In genomic region chr3:138594150-138594934, GRCh38 we compare ENCODE assay signal across 1 cellular context.
A peak's percentile ranks its signal among the peaks of the same experiment; 100 is the strongest.
TF ChIP-seq lines count a peak whose summit lies in the region.

TSS of gene CEP70 (minus strand) at chr3:138594260. CDS start at chr3:138572927, 21,333 bp downstream.

TF ChIP-seq in WTC11, 78 proteins besides CTCF, POLR2A, EP300 and RAD21 (continued from another document and continues in another):
- TF ChIP-seq, protein P1, sequence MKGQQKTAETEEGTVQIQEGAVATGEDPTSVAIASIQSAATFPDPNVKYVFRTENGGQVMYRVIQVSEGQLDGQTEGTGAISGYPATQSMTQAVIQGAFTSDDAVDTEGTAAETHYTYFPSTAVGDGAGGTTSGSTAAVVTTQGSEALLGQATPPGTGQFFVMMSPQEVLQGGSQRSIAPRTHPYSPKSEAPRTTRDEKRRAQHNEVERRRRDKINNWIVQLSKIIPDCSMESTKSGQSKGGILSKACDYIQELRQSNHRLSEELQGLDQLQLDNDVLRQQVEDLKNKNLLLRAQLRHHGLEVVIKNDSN (CRISPR knock-in tag; IDR thresholded peaks at IDR 0.05): no peak
- TF ChIP-seq TP53 (CRISPR knock-in tag; IDR thresholded peaks at IDR 0.05): no peak
- TF ChIP-seq, protein P2, sequence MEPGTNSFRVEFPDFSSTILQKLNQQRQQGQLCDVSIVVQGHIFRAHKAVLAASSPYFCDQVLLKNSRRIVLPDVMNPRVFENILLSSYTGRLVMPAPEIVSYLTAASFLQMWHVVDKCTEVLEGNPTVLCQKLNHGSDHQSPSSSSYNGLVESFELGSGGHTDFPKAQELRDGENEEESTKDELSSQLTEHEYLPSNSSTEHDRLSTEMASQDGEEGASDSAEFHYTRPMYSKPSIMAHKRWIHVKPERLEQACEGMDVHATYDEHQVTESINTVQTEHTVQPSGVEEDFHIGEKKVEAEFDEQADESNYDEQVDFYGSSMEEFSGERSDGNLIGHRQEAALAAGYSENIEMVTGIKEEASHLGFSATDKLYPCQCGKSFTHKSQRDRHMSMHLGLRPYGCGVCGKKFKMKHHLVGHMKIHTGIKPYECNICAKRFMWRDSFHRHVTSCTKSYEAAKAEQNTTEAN (CRISPR knock-in tag; IDR thresholded peaks at IDR 0.05): no peak
- TF ChIP-seq, protein P3, sequence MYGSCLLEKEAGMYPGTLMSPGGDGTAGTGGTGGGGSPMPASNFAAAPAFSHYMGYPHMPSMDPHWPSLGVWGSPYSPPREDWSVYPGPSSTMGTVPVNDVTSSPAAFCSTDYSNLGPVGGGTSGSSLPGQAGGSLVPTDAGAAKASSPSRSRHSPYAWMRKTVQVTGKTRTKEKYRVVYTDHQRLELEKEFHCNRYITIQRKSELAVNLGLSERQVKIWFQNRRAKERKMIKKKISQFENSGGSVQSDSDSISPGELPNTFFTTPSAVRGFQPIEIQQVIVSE (CRISPR knock-in tag; IDR thresholded peaks at IDR 0.05; ENCODE audit: borderline replicate concordance): no peak
- TF ChIP-seq ZNF425 (CRISPR knock-in tag; conservative IDR thresholded peaks at IDR 0.05): no peak
- TF ChIP-seq, protein P4, sequence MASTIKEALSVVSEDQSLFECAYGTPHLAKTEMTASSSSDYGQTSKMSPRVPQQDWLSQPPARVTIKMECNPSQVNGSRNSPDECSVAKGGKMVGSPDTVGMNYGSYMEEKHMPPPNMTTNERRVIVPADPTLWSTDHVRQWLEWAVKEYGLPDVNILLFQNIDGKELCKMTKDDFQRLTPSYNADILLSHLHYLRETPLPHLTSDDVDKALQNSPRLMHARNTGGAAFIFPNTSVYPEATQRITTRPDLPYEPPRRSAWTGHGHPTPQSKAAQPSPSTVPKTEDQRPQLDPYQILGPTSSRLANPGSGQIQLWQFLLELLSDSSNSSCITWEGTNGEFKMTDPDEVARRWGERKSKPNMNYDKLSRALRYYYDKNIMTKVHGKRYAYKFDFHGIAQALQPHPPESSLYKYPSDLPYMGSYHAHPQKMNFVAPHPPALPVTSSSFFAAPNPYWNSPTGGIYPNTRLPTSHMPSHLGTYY (CRISPR knock-in tag; IDR thresholded peaks at IDR 0.05): no peak
- no peak for TF ChIP-seq TEAD4 (CRISPR knock-in tag; IDR thresholded peaks at IDR 0.05)
- no peak for TF ChIP-seq IRF2 (CRISPR knock-in tag; IDR thresholded peaks at IDR 0.05; ENCODE audit: borderline replicate concordance, low read depth)
- TF ChIP-seq FOXK1 (CRISPR knock-in tag; IDR thresholded peaks at IDR 0.05): peak; percentile 54
- TF ChIP-seq ZNF317 (CRISPR knock-in tag; IDR thresholded peaks at IDR 0.05; ENCODE audit: borderline replicate concordance, low read depth): no peak
- no peak for TF ChIP-seq NR1H2 (CRISPR knock-in tag; IDR thresholded peaks at IDR 0.05)
- TF ChIP-seq TCF7 (CRISPR knock-in tag; IDR thresholded peaks at IDR 0.05; ENCODE audit: low read depth): no peak
- no peak for TF ChIP-seq ZNF263 (CRISPR knock-in tag; IDR thresholded peaks at IDR 0.05; ENCODE audit: low read depth)
- no peak for TF ChIP-seq AR (CRISPR knock-in tag; IDR thresholded peaks at IDR 0.05)
- TF ChIP-seq, protein P5, sequence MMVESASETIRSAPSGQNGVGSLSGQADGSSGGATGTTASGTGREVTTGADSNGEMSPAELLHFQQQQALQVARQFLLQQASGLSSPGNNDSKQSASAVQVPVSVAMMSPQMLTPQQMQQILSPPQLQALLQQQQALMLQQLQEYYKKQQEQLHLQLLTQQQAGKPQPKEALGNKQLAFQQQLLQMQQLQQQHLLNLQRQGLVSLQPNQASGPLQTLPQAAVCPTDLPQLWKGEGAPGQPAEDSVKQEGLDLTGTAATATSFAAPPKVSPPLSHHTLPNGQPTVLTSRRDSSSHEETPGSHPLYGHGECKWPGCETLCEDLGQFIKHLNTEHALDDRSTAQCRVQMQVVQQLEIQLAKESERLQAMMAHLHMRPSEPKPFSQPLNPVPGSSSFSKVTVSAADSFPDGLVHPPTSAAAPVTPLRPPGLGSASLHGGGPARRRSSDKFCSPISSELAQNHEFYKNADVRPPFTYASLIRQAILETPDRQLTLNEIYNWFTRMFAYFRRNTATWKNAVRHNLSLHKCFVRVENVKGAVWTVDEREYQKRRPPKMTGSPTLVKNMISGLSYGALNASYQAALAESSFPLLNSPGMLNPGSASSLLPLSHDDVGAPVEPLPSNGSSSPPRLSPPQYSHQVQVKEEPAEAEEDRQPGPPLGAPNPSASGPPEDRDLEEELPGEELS (CRISPR knock-in tag; IDR thresholded peaks at IDR 0.05): peak; percentile 94; the same call in 1 of the 2 replicates
- no peak for TF ChIP-seq MXD4 (CRISPR knock-in tag; IDR thresholded peaks at IDR 0.05; ENCODE audit: borderline replicate concordance)
- TF ChIP-seq, protein P6, sequence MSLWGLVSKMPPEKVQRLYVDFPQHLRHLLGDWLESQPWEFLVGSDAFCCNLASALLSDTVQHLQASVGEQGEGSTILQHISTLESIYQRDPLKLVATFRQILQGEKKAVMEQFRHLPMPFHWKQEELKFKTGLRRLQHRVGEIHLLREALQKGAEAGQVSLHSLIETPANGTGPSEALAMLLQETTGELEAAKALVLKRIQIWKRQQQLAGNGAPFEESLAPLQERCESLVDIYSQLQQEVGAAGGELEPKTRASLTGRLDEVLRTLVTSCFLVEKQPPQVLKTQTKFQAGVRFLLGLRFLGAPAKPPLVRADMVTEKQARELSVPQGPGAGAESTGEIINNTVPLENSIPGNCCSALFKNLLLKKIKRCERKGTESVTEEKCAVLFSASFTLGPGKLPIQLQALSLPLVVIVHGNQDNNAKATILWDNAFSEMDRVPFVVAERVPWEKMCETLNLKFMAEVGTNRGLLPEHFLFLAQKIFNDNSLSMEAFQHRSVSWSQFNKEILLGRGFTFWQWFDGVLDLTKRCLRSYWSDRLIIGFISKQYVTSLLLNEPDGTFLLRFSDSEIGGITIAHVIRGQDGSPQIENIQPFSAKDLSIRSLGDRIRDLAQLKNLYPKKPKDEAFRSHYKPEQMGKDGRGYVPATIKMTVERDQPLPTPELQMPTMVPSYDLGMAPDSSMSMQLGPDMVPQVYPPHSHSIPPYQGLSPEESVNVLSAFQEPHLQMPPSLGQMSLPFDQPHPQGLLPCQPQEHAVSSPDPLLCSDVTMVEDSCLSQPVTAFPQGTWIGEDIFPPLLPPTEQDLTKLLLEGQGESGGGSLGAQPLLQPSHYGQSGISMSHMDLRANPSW (CRISPR knock-in tag; conservative IDR thresholded peaks at IDR 0.05; ENCODE audit: low read depth): no peak
- peak; percentile 100 for TF ChIP-seq ZNF121 (CRISPR knock-in tag; IDR thresholded peaks at IDR 0.05)
- no peak for TF ChIP-seq OVOL2 (CRISPR knock-in tag; IDR thresholded peaks at IDR 0.05; ENCODE audit: borderline replicate concordance)
- no peak for TF ChIP-seq TEAD1 (CRISPR knock-in tag; IDR thresholded peaks at IDR 0.05)
- TF ChIP-seq MYBL2 (CRISPR knock-in tag; IDR thresholded peaks at IDR 0.05): peak; percentile 100
- TF ChIP-seq ETV6 (CRISPR knock-in tag; IDR thresholded peaks at IDR 0.05): no peak; the same call in 1 of the 2 replicates
- TF ChIP-seq SP1 (CRISPR knock-in tag; conservative IDR thresholded peaks at IDR 0.05): peak; percentile 97
- TF ChIP-seq, protein P7, sequence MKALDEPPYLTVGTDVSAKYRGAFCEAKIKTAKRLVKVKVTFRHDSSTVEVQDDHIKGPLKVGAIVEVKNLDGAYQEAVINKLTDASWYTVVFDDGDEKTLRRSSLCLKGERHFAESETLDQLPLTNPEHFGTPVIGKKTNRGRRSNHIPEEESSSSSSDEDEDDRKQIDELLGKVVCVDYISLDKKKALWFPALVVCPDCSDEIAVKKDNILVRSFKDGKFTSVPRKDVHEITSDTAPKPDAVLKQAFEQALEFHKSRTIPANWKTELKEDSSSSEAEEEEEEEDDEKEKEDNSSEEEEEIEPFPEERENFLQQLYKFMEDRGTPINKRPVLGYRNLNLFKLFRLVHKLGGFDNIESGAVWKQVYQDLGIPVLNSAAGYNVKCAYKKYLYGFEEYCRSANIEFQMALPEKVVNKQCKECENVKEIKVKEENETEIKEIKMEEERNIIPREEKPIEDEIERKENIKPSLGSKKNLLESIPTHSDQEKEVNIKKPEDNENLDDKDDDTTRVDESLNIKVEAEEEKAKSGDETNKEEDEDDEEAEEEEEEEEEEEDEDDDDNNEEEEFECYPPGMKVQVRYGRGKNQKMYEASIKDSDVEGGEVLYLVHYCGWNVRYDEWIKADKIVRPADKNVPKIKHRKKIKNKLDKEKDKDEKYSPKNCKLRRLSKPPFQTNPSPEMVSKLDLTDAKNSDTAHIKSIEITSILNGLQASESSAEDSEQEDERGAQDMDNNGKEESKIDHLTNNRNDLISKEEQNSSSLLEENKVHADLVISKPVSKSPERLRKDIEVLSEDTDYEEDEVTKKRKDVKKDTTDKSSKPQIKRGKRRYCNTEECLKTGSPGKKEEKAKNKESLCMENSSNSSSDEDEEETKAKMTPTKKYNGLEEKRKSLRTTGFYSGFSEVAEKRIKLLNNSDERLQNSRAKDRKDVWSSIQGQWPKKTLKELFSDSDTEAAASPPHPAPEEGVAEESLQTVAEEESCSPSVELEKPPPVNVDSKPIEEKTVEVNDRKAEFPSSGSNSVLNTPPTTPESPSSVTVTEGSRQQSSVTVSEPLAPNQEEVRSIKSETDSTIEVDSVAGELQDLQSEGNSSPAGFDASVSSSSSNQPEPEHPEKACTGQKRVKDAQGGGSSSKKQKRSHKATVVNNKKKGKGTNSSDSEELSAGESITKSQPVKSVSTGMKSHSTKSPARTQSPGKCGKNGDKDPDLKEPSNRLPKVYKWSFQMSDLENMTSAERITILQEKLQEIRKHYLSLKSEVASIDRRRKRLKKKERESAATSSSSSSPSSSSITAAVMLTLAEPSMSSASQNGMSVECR (CRISPR knock-in tag; IDR thresholded peaks at IDR 0.05; ENCODE audit: borderline replicate concordance): no peak
- TF ChIP-seq MAX (CRISPR knock-in tag; IDR thresholded peaks at IDR 0.05): peak; percentile 95
- 0 out of 2 replicates have a peak, but pooled peaks have one; percentile 3 for TF ChIP-seq ZNF423 (CRISPR knock-in tag; IDR thresholded peaks at IDR 0.05)
- TF ChIP-seq, protein P8, sequence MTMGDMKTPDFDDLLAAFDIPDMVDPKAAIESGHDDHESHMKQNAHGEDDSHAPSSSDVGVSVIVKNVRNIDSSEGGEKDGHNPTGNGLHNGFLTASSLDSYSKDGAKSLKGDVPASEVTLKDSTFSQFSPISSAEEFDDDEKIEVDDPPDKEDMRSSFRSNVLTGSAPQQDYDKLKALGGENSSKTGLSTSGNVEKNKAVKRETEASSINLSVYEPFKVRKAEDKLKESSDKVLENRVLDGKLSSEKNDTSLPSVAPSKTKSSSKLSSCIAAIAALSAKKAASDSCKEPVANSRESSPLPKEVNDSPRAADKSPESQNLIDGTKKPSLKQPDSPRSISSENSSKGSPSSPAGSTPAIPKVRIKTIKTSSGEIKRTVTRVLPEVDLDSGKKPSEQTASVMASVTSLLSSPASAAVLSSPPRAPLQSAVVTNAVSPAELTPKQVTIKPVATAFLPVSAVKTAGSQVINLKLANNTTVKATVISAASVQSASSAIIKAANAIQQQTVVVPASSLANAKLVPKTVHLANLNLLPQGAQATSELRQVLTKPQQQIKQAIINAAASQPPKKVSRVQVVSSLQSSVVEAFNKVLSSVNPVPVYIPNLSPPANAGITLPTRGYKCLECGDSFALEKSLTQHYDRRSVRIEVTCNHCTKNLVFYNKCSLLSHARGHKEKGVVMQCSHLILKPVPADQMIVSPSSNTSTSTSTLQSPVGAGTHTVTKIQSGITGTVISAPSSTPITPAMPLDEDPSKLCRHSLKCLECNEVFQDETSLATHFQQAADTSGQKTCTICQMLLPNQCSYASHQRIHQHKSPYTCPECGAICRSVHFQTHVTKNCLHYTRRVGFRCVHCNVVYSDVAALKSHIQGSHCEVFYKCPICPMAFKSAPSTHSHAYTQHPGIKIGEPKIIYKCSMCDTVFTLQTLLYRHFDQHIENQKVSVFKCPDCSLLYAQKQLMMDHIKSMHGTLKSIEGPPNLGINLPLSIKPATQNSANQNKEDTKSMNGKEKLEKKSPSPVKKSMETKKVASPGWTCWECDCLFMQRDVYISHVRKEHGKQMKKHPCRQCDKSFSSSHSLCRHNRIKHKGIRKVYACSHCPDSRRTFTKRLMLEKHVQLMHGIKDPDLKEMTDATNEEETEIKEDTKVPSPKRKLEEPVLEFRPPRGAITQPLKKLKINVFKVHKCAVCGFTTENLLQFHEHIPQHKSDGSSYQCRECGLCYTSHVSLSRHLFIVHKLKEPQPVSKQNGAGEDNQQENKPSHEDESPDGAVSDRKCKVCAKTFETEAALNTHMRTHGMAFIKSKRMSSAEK (CRISPR knock-in tag; IDR thresholded peaks at IDR 0.05; ENCODE audit: borderline replicate concordance): no peak
- peak; percentile 52; the same call in 1 of the 2 replicates for TF ChIP-seq ZBTB21 (CRISPR knock-in tag; IDR thresholded peaks at IDR 0.05; ENCODE audit: borderline replicate concordance)
